In genomic region chr7:142851269-142851668, GRCh38 we compare ENCODE assay signal across 20 cellular contexts. TPM values are rescaled to one million over a fixed set of nuclear protein-coding genes. Genes with fewer than 3 reads are reported as not detected.
DNase-seq lines count a peak whose midpoint lies in the region; ATAC-seq, FAIRE-seq and TF ChIP-seq lines count a peak whose summit lies in the region.
"Had no signal": no experiment of that assay in that cellular context is flagged by ENCODE, and none has a peak within 500 bp of the region (broad histone marks: within the 10 kb centered on the region; RNA-seq: fewer than 3 reads in every experiment).

No MANE protein-coding gene starts in this region.

- no peaks in the 10 kb centered on the region for H3K79me1 ChIP-seq in H9 (ENCODE audit: insufficient read depth, low read depth, low read length, poor library complexity, severe bottlenecking)

- intact Hi-C loops in HepG2 (cut with micrococcal nuclease; ENCODE audit: unreplicated experiment) (no loop called here), right lobe of liver (cut with DNase I) (no loop called here), GM12878 (cut with micrococcal nuclease; ENCODE audit: unreplicated experiment) (no loop called here)

- in situ Hi-C loops in HepG2 (cut with HindIII; ENCODE audit: extremely low pct_ligation_motif_present, low pct_unique_long_range_greater_than_20kb) = no loop called here
- in situ Hi-C loops in GM12878 (cut with MboI) = no loop called here

- H3K4me3 ChIP-seq in HepG2 (replicated peaks in 1 of 3; ENCODE audit: insufficient read depth in 1 of 3, low read depth in 2 of 3, low read length in 3 of 3) = no peak overlapping the region
- H3K4me3 ChIP-seq in right lobe of liver = no peak overlapping the region
- H3K4me3 ChIP-seq in GM12878 = no peak overlapping the region
- H3K4me3 ChIP-seq: GM23338 had no signal

- H3K4me3 Mint-ChIP-seq in H9 = no peak overlapping the region
- H3K4me3 Mint-ChIP-seq: GM23338 had no signal

- TF ChIP-seq EP300 in HepG2 (IDR thresholded peaks at IDR 0.05; ENCODE audit: low read depth in 2 of 2, low read length in 2 of 2) (no peak), HepG2 (CRISPR knock-in tag; IDR thresholded peaks at IDR 0.05; ENCODE audit: borderline replicate concordance) (no peak), GM12878 (IDR thresholded peaks at IDR 0.05; ENCODE audit: borderline replicate concordance in 1 of 2, control insufficient read depth in 1 of 2, low read depth in 2 of 2, low read length in 2 of 2) (no peak)

- no peak overlapping the region for H3K9ac ChIP-seq in HepG2 (ENCODE audit: insufficient read depth, low read depth, low read length)
- no peak overlapping the region for H3K9ac ChIP-seq in H9 (ENCODE audit: extremely low read depth, insufficient read length, low read length)
- no peak overlapping the region for H3K9ac ChIP-seq in GM12878 (ENCODE audit: control insufficient read depth, insufficient read depth, low read length)

- SMC1A ChIA-PET in GM12878 (lab: Charles Lee; ENCODE audit: uncharacterized antibody, unreplicated experiment) = interaction anchor here (1.0 to 1.6 kb wide), 9 partner anchors 8 to 364 kb away, joined by 3 to 10 read pairs (median 3); no protein-coding TSS in a partner anchor

- H3K9me3 ChIP-seq in HepG2 (ENCODE audit: low read length) (no peaks in the 10 kb centered on the region), right lobe of liver (no peaks in the 10 kb centered on the region), H9 (ENCODE audit: control insufficient read depth, low read depth, low read length) (no peaks in the 10 kb centered on the region), GM12878 (replicated peaks; ENCODE audit: control insufficient read depth, insufficient read depth, low read length) (no peaks in the 10 kb centered on the region)
- H3K9me3 ChIP-seq: BE2C had no signal

- H3K27me3 ChIP-seq in HepG2 (ENCODE audit: control insufficient read depth in 1 of 2, insufficient read depth in 2 of 2, low read length in 2 of 2) (peaks cover 0 to 18% of the 10 kb centered on the region in 2 experiments; a peak in 2 of 5 replicates), right lobe of liver (no peaks in the 10 kb centered on the region), H9 (ENCODE audit: insufficient read depth, low read length) (peaks cover 4% of the 10 kb centered on the region; the same call in 1 of the 2 replicates), GM12878 (replicated peaks in 1 of 2; ENCODE audit: control insufficient read depth in 2 of 2, insufficient read depth in 2 of 2, low read length in 1 of 2) (peaks cover 0 to 8% of the 10 kb centered on the region in 2 experiments)

- no peaks in the 10 kb centered on the region for H3K79me2 ChIP-seq in HepG2 (ENCODE audit: insufficient read depth, low read length)
- H3K79me2 ChIP-seq in H9 (ENCODE audit: insufficient read depth, low read length) = no peaks in the 10 kb centered on the region
- H3K79me2 ChIP-seq in GM12878 (ENCODE audit: control insufficient read depth, insufficient read depth, low read length) = no peaks in the 10 kb centered on the region

- no peak for DNase-seq in HepG2 (ENCODE audit: low spot score)
- no peak for DNase-seq in right lobe of liver
- DNase-seq in H9 = no peak
- no peak for DNase-seq in GM12878 (ENCODE audit: low read depth, low spot score)
- no peak for DNase-seq in RKO (ENCODE audit: low spot score)
- DNase-seq in GM10266 (ENCODE audit: extremely low spot score) = no peak
- no peak for DNase-seq in H54 (ENCODE audit: insufficient read length, low spot score)
- DNase-seq: ACHN; BE2C; CD4-positive, CD25-positive, alpha-beta regulatory T cell; DMS153; DMS79; GDM1; H7; Kasumi-1; KG1 had no signal

- no peak overlapping the region for H3T11ph ChIP-seq in H9 (ENCODE audit: low read length)

- ATAC-seq in HepG2 = no peak
- no peak for ATAC-seq in right lobe of liver
- no peak for ATAC-seq in GM12878
- ATAC-seq: GM23338 had no signal

- H2AK5ac ChIP-seq in H9 (ENCODE audit: insufficient read length, low read length) = peak overlapping the region; percentile 46

- H3K9me3 Mint-ChIP-seq in H9 = no peaks in the 10 kb centered on the region; a peak in 1 of 5 replicates
- H3K9me3 Mint-ChIP-seq: CD4-positive, CD25-positive, alpha-beta regulatory T cell; GM23338 had no signal

- H2BK20ac ChIP-seq in H9 (ENCODE audit: low read depth, low read length, poor library complexity, severe bottlenecking) = no peak overlapping the region

- no peak overlapping the region for H4K8ac ChIP-seq in H9 (replicated peaks; ENCODE audit: insufficient read length, low read depth, low read length)

- BruUV-seq in HepG2 (replicated peaks; lab: Mats Ljungman, UMichigan) (no TSS peak), GM12878 (replicated peaks; lab: Mats Ljungman, UMichigan) (no TSS peak)

- no peak overlapping the region for H2AFZ ChIP-seq in HepG2 (ENCODE audit: low read length)
- H2AFZ ChIP-seq in H9 (ENCODE audit: low read length) = no peak overlapping the region
- H2AFZ ChIP-seq in GM12878 (ENCODE audit: control insufficient read depth, low read depth, low read length) = no peak overlapping the region
- H2AFZ ChIP-seq: GM23338 had no signal

- no peak overlapping the region for H4K5ac ChIP-seq in H9 (ENCODE audit: insufficient read length, low read depth, low read length)

- no peak for TF ChIP-seq POLR2A in HepG2 (IDR thresholded peaks at IDR 0.05; ENCODE audit: insufficient read depth in 1 of 2, low read depth in 2 of 2, low read length in 2 of 2)
- no peak for TF ChIP-seq POLR2A in right lobe of liver (IDR thresholded peaks at IDR 0.05)
- no peak for TF ChIP-seq POLR2A in GM12878 (IDR thresholded peaks at IDR 0.05; ENCODE audit: low read depth, low read length)
- TF ChIP-seq POLR2A in H54 (IDR thresholded peaks at IDR 0.05; ENCODE audit: low read depth, low read length) = no peak

- no peak overlapping the region for H3K18ac ChIP-seq in H9 (ENCODE audit: insufficient read length, low read depth, low read length)

- H3K4me2 ChIP-seq in HepG2 (ENCODE audit: low read depth, low read length) = no peak overlapping the region
- H3K4me2 ChIP-seq in H9 (ENCODE audit: insufficient read depth, insufficient read length, low read length) = no peak overlapping the region
- H3K4me2 ChIP-seq in GM12878 (ENCODE audit: control insufficient read depth, insufficient read depth) = no peak overlapping the region
- H3K4me2 ChIP-seq: GM23338 had no signal

- no peak overlapping the region for H3K14ac ChIP-seq in H9 (ENCODE audit: insufficient read depth, low read length)

- CTCF ChIA-PET in HepG2 (lab: Yijun Ruan, JAX; ENCODE audit: low intra/inter-chr PET ratio, low total read pairs) (no interaction called here), GM12878 (lab: Yijun Ruan, JAX) (interaction anchor here (0.7 to 3.2 kb wide), 15 partner anchors 8 to 363 kb away, joined by 3 to 14 read pairs (median 6); no protein-coding TSS in a partner anchor)

- no peak overlapping the region for H2BK12ac ChIP-seq in H9 (ENCODE audit: insufficient read length, low read depth, low read length)

- H2BK15ac ChIP-seq in H9 (ENCODE audit: low read depth, low read length) = no peak overlapping the region

- no peak for TF ChIP-seq CTCF in HepG2 (CRISPR knock-in tag; IDR thresholded peaks at IDR 0.05)
- TF ChIP-seq CTCF in right lobe of liver (IDR thresholded peaks at IDR 0.05) = no peak
- TF ChIP-seq CTCF in H9 (conservative IDR thresholded peaks at IDR 0.05) = no peak
- no peak for TF ChIP-seq CTCF in GM12878 (IDR thresholded peaks at IDR 0.05 in 2 of 3, conservative IDR thresholded peaks at IDR 0.05 in 1 of 3; ENCODE audit: control insufficient read depth in 2 of 3, extremely low read depth in 1 of 3, insufficient read depth in 1 of 3, low read depth in 3 of 3, low read length in 3 of 3)
- no peak for TF ChIP-seq CTCF in GM10266 (IDR thresholded peaks at IDR 0.05; ENCODE audit: control insufficient read depth, insufficient read depth, low read depth, missing control alignments)

- H3K23me2 ChIP-seq in H9 (ENCODE audit: insufficient read length, low read depth, low read length, poor library complexity, severe bottlenecking) = peaks cover 17% of the 10 kb centered on the region

- H3K27ac ChIP-seq in HepG2 (ENCODE audit: extremely low read length, insufficient read depth, low read length) = no peak overlapping the region
- no peak overlapping the region for H3K27ac ChIP-seq in right lobe of liver
- no peak overlapping the region for H3K27ac ChIP-seq in H9 (ENCODE audit: insufficient read length, low read depth, low read length)
- no peak overlapping the region for H3K27ac ChIP-seq in GM12878 (ENCODE audit: control insufficient read depth, insufficient read depth)
- H3K27ac ChIP-seq in temporal lobe (ENCODE audit: low read depth, low read length) = peak overlapping the region; percentile 27

- no peaks in the 10 kb centered on the region for H3K36me3 Mint-ChIP-seq in H9 (ENCODE audit: insufficient read depth in 1 of 3, low read depth in 3 of 3)
- H3K36me3 Mint-ChIP-seq: CD4-positive, CD25-positive, alpha-beta regulatory T cell had no signal

- no peak overlapping the region for H3K4ac ChIP-seq in H9 (ENCODE audit: low read depth, low read length)

- RAD21 ChIA-PET in GM12878 (lab: Charles Lee; ENCODE audit: unreplicated experiment) = interaction anchor here (0.7 to 1.7 kb wide), 4 partner anchors 11 to 152 kb away, joined by 3 to 7 read pairs (median 4); no protein-coding TSS in a partner anchor

- H4K20me1 ChIP-seq in HepG2 (ENCODE audit: insufficient read depth, low read length) = no peaks in the 10 kb centered on the region
- no peaks in the 10 kb centered on the region for H4K20me1 ChIP-seq in H9 (ENCODE audit: control insufficient read depth, insufficient read depth, insufficient read length)
- H4K20me1 ChIP-seq in GM12878 (ENCODE audit: control insufficient read depth, insufficient read depth) = no peaks in the 10 kb centered on the region

- H3K23ac ChIP-seq in H9 (ENCODE audit: insufficient read length, low read depth, low read length) = no peak overlapping the region

- H3K4me1 ChIP-seq in HepG2 (ENCODE audit: insufficient read depth, low read length) = no peaks in the 10 kb centered on the region
- H3K4me1 ChIP-seq in right lobe of liver = peaks cover 0 to 9% (median 3%) of the 10 kb centered on the region in 4 donors
- H3K4me1 ChIP-seq in H9 (ENCODE audit: insufficient read depth, low read length) = peaks cover 3% of the 10 kb centered on the region; the same call in 1 of the 2 replicates
- no peaks in the 10 kb centered on the region for H3K4me1 ChIP-seq in GM12878 (ENCODE audit: control insufficient read depth, insufficient read depth, low read length)
- H3K4me1 ChIP-seq: BE2C had no signal

- H3K4me1 Mint-ChIP-seq in H9 = peaks cover 12 to 15% of the 10 kb centered on the region in 2 experiments

- H4K91ac ChIP-seq in H9 (ENCODE audit: insufficient read length, low read depth, low read length) = no peak overlapping the region

- no peak overlapping the region for H2BK120ac ChIP-seq in H9 (ENCODE audit: low read depth, low read length, poor library complexity, severe bottlenecking)

- H3K27me3 Mint-ChIP-seq in H9 (ENCODE audit: low read depth) = peaks cover 11% of the 10 kb centered on the region

- POLR2A ChIA-PET in HepG2 (lab: Yijun Ruan, JAX) (no interaction called here), GM12878 (lab: Charles Lee) (no interaction called here)

- H3K56ac ChIP-seq in H9 (ENCODE audit: insufficient read length, low read depth, low read length) = no peak overlapping the region

- TF ChIP-seq RAD21 in HepG2 (CRISPR knock-in tag; IDR thresholded peaks at IDR 0.05) = no peak
- no peak for TF ChIP-seq RAD21 in GM12878 (IDR thresholded peaks at IDR 0.05; ENCODE audit: insufficient read depth, low read depth, low read length)

- no peaks in the 10 kb centered on the region for H3K36me3 ChIP-seq in HepG2 (replicated peaks in 1 of 2; ENCODE audit: control insufficient read depth in 1 of 2, insufficient read depth in 2 of 2, low read length in 2 of 2)
- H3K36me3 ChIP-seq in right lobe of liver = no peaks in the 10 kb centered on the region
- no peaks in the 10 kb centered on the region for H3K36me3 ChIP-seq in GM12878 (ENCODE audit: control insufficient read depth in 2 of 2, insufficient read depth in 2 of 2, low read length in 1 of 2)
- H3K36me3 ChIP-seq: BE2C had no signal

- H3K27ac Mint-ChIP-seq in H9 = no peak overlapping the region
- H3K27ac Mint-ChIP-seq: GM23338 had no signal

- WGBS in HepG2 (ENCODE audit: low lambda C conversion rate) = 1% methylated on average over 4 of the region's 4 CpGs
- WGBS in right lobe of liver (ENCODE audit: insufficient coverage, low coverage, low lambda C conversion rate, missing lambda C conversion rate) = 68% methylated on average over 4 of the region's 4 CpGs
- no CpG with 5 or more reads among the region's 4 CpGs for WGBS in H9 (ENCODE audit: extremely low coverage, insufficient read length, low lambda C conversion rate)
- 61% methylated on average over 4 of the region's 4 CpGs for WGBS in GM12878 (ENCODE audit: insufficient coverage, insufficient replicate concordance, low lambda C conversion rate, missing lambda C conversion rate)

- H2BK5ac ChIP-seq in H9 (ENCODE audit: insufficient read length, low read length) = no peak overlapping the region

- FAIRE-seq in HepG2 (lab: Jason Lieb, UNC) (no peak), GM12878 (lab: Jason Lieb, UNC) (no peak), H54 (lab: Jason Lieb, UNC) (no peak)

RNA-seq across cellular contexts. Expression of gene EPHB6, which starts 3.6 kb away (rescaled TPM):
- total RNA-seq in HepG2 (2016; rRNA removed; fragmentation: Illumina TruSeq; extraction: Trizol) (not detected in 2 replicates), right lobe of liver (1 to 10 TPM; 1.5 to 6.1 (median 3.2) TPM), H9 (2021) (9.7 and 11.6 TPM in 2 replicates), GM12878 (2014; rRNA removed) (0.34 TPM in 1 of 2 replicates, not detected in the other), GM12878 (2014; rRNA removed; fragmentation: Illumina TruSeq; extraction: Trizol) (0.22 TPM in 1 of 2 replicates, not detected in the other), GM12878 (2021) (0.41 and 0.93 TPM in 2 replicates), temporal lobe (48.7 TPM)
- total RNA-seq in HepG2 (2016; cell fraction: cytosol; rRNA removed; fragmentation: Illumina TruSeq; extraction: Trizol; ENCODE audit: low read depth) = not detected in 2 replicates
- 0.11 TPM in 1 of 2 replicates, not detected in the other for total RNA-seq in HepG2 (2016; cell fraction: insoluble cytoplasmic fraction; rRNA removed; fragmentation: Illumina TruSeq; extraction: Trizol)
- total RNA-seq in HepG2 (2016; cell fraction: membrane; rRNA removed; fragmentation: Illumina TruSeq; extraction: Trizol) = not detected in 2 replicates
- total RNA-seq in HepG2 (2016; cell fraction: nucleus; rRNA removed; fragmentation: Illumina TruSeq; extraction: Trizol) = not detected in 2 replicates
- polyA plus RNA-seq in HepG2 (2011; rRNA removed) (not detected in 2 replicates), GM12878 (2011; rRNA removed) (0.49 and 1.3 TPM in 2 replicates), GM12878 (2014; fragmentation: Illumina TruSeq; extraction: Trizol) (0.06 TPM in 1 of 2 replicates, not detected in the other), GM12878 (2014; fragmentation: Nextera tagmentation; extraction: Ambion mirVana) (under 1 TPM in 1 of 2 experiments, not detected in 1; 0.11 TPM), GM12878 (2014; rRNA removed) (0.68 and 0.88 TPM in 2 replicates), GM12878 (2016; fragmentation: Nextera tagmentation; extraction: Ambion mirVana) (under 1 TPM in 1 of 2 experiments, not detected in 1; 0.47 TPM)
- polyA plus RNA-seq in HepG2 (2011; cell fraction: cytosol; rRNA removed) = 0.01 TPM in 1 of 2 replicates, not detected in the other
- 0.14 TPM in 1 of 2 replicates, not detected in the other for polyA plus RNA-seq in HepG2 (2011; cell fraction: nucleus; rRNA removed)
- not detected in 2 replicates for polyA plus RNA-seq in HepG2 (2012)
- polyA plus RNA-seq in HepG2 (2016; cell fraction: cytosol; fragmentation: Illumina TruSeq; extraction: Trizol; ENCODE audit: low read depth) = not detected in 2 replicates
- polyA plus RNA-seq in HepG2 (2016; cell fraction: insoluble cytoplasmic fraction; fragmentation: Illumina TruSeq; extraction: Trizol; ENCODE audit: low read depth) = not detected in 2 replicates
- polyA plus RNA-seq in HepG2 (2016; cell fraction: membrane; fragmentation: Illumina TruSeq; extraction: Trizol; ENCODE audit: low read depth) = not detected in 2 replicates
- polyA plus RNA-seq in HepG2 (2016; cell fraction: nucleus; fragmentation: Illumina TruSeq; extraction: Trizol; ENCODE audit: insufficient read depth, low read depth) = not detected in 2 replicates
- 0.06 and 0.40 TPM in 2 replicates for polyA minus RNA-seq in HepG2 (2011; rRNA and poly(A)+ RNA removed; ENCODE audit: low replicate concordance)
- polyA minus RNA-seq in HepG2 (2011; cell fraction: cytosol; rRNA and poly(A)+ RNA removed) = not detected in 2 replicates
- not detected in 2 replicates for polyA minus RNA-seq in HepG2 (2011; cell fraction: nucleus; rRNA and poly(A)+ RNA removed)
- total RNA-seq in GM12878 (2013; cell fraction: nucleolus; rRNA removed) = 0.69 and 1.5 TPM in 2 replicates
- not detected for polyA plus RNA-seq in GM12878 (2011; ENCODE audit: low read depth)
- 1.5 and 2.3 TPM in 2 replicates for polyA plus RNA-seq in GM12878 (2011; cell fraction: cytosol; rRNA removed)
- polyA plus RNA-seq in GM12878 (2011; cell fraction: nucleus; rRNA removed) = 9.0 and 10.4 TPM in 2 replicates
- 0.18 TPM in 2 replicates for polyA plus RNA-seq in GM12878 (2012)
- polyA minus RNA-seq in GM12878 (2011; rRNA and poly(A)+ RNA removed) = 0.95 and 2.0 TPM in 2 replicates
- polyA minus RNA-seq in GM12878 (2011; cell fraction: cytosol; rRNA and poly(A)+ RNA removed) = 2.9 and 3.8 TPM in 2 replicates
- 1.3 and 2.5 TPM in 2 replicates for polyA minus RNA-seq in GM12878 (2011; cell fraction: nucleus; rRNA and poly(A)+ RNA removed)

RNA-seq across cellular contexts. Expression of gene TRPV6, which starts 34.3 kb away (rescaled TPM):
- total RNA-seq in HepG2 (2016; rRNA removed; fragmentation: Illumina TruSeq; extraction: Trizol) (not detected in 2 replicates), right lobe of liver (1 to 10 TPM in 2 of 6 experiments, under 1 TPM in 4; 0.06 to 1.5 (median 0.75) TPM), H9 (2021) (0.61 and 0.81 TPM in 2 replicates), GM12878 (2014; rRNA removed) (not detected in 2 replicates), GM12878 (2014; rRNA removed; fragmentation: Illumina TruSeq; extraction: Trizol) (not detected in 2 replicates), GM12878 (2021) (not detected in 2 replicates), temporal lobe (under 0.01 TPM)
- not detected in 2 replicates for total RNA-seq in HepG2 (2016; cell fraction: cytosol; rRNA removed; fragmentation: Illumina TruSeq; extraction: Trizol; ENCODE audit: low read depth)
- not detected in 2 replicates for total RNA-seq in HepG2 (2016; cell fraction: insoluble cytoplasmic fraction; rRNA removed; fragmentation: Illumina TruSeq; extraction: Trizol)
- total RNA-seq in HepG2 (2016; cell fraction: membrane; rRNA removed; fragmentation: Illumina TruSeq; extraction: Trizol) = not detected in 2 replicates
- not detected in 2 replicates for total RNA-seq in HepG2 (2016; cell fraction: nucleus; rRNA removed; fragmentation: Illumina TruSeq; extraction: Trizol)
- polyA plus RNA-seq in HepG2 (2011; rRNA removed) (not detected in 2 replicates), GM12878 (2011; rRNA removed) (not detected in 2 replicates), GM12878 (2014; fragmentation: Illumina TruSeq; extraction: Trizol) (not detected in 2 replicates), GM12878 (2014; fragmentation: Nextera tagmentation; extraction: Ambion mirVana) (not detected), GM12878 (2014; rRNA removed) (not detected in 2 replicates), GM12878 (2016; fragmentation: Nextera tagmentation; extraction: Ambion mirVana) (not detected)
- not detected in 2 replicates for polyA plus RNA-seq in HepG2 (2011; cell fraction: cytosol; rRNA removed)
- 0.05 TPM in 1 of 2 replicates, not detected in the other for polyA plus RNA-seq in HepG2 (2011; cell fraction: nucleus; rRNA removed)
- polyA plus RNA-seq in HepG2 (2012) = not detected in 2 replicates
- polyA plus RNA-seq in HepG2 (2016; cell fraction: cytosol; fragmentation: Illumina TruSeq; extraction: Trizol; ENCODE audit: low read depth) = not detected in 2 replicates
- polyA plus RNA-seq in HepG2 (2016; cell fraction: insoluble cytoplasmic fraction; fragmentation: Illumina TruSeq; extraction: Trizol; ENCODE audit: low read depth) = not detected in 2 replicates
- polyA plus RNA-seq in HepG2 (2016; cell fraction: membrane; fragmentation: Illumina TruSeq; extraction: Trizol; ENCODE audit: low read depth) = not detected in 2 replicates
- polyA plus RNA-seq in HepG2 (2016; cell fraction: nucleus; fragmentation: Illumina TruSeq; extraction: Trizol; ENCODE audit: insufficient read depth, low read depth) = not detected in 2 replicates
- not detected in 2 replicates for polyA minus RNA-seq in HepG2 (2011; rRNA and poly(A)+ RNA removed; ENCODE audit: low replicate concordance)
- not detected in 2 replicates for polyA minus RNA-seq in HepG2 (2011; cell fraction: cytosol; rRNA and poly(A)+ RNA removed)
- under 0.01 TPM in 1 of 2 replicates, not detected in the other for polyA minus RNA-seq in HepG2 (2011; cell fraction: nucleus; rRNA and poly(A)+ RNA removed)
- 0.05 and 0.33 TPM in 2 replicates for total RNA-seq in GM12878 (2013; cell fraction: nucleolus; rRNA removed)
- polyA plus RNA-seq in GM12878 (2011; ENCODE audit: low read depth) = not detected
- not detected in 2 replicates for polyA plus RNA-seq in GM12878 (2011; cell fraction: cytosol; rRNA removed)
- polyA plus RNA-seq in GM12878 (2011; cell fraction: nucleus; rRNA removed) = 0.09 and 0.21 TPM in 2 replicates
- not detected in 2 replicates for polyA plus RNA-seq in GM12878 (2012)
- not detected in 2 replicates for polyA minus RNA-seq in GM12878 (2011; rRNA and poly(A)+ RNA removed)
- not detected in 2 replicates for polyA minus RNA-seq in GM12878 (2011; cell fraction: cytosol; rRNA and poly(A)+ RNA removed)
- polyA minus RNA-seq in GM12878 (2011; cell fraction: nucleus; rRNA and poly(A)+ RNA removed) = not detected in 2 replicates
- total RNA-seq: A172; CD4-positive, CD25-positive, alpha-beta regulatory T cell; Daoy had no signal

Comparison
In these comparisons a context has a peak if more than half of its experiments do, and no peak if none do; other contexts are left out.
1. Of the 75 proteins assayed by ChIP-seq in both HepG2 and GM12878: peak only in HepG2: none; only in GM12878: none; in both: RAD51; in neither: 73; mixed calls (peak in some experiments, not most) for 1.